Comparison of ENCODE assay signal across 25 cellular contexts in the genomic region with DNA sequence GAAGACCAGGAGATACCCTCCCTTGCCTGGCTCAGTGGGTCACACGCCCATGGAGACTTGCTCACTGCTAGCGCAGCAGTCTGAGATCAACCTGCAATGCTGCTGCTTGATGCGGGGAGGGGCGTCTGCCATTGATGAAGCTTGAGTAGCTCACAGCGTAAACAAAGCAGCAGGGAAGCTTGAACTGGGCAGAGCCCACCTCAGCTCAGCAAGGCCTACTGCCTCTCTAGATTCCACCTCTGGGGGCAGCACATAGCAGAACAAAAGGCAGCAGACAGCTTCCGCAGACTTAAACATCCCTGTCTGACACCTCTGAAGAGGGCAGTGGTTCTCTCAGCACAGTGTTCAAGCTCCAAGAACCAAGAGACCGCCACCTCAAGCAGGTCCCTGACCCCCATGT.
DNase-seq lines count a peak whose midpoint lies in the region; ATAC-seq and TF ChIP-seq lines count a peak whose summit lies in the region.
"Had no signal": no experiment of that assay in that cellular context is flagged by ENCODE, and none has a peak within 500 bp of the region (broad histone marks: within the 10 kb centered on the region; RNA-seq: fewer than 3 reads in every experiment).

No MANE protein-coding gene starts in this region.

- no peak overlapping the region for H3K23ac ChIP-seq in mesendoderm (ENCODE audit: low read length)

- H2BK15ac ChIP-seq in mesendoderm (replicated peaks; ENCODE audit: low read depth), result no peak overlapping the region

- peak; percentile 23 for TF ChIP-seq CTCF in brain microvascular endothelial cell (IDR thresholded peaks at IDR 0.05; ENCODE audit: low read depth, low read length, missing control alignments)

- H3K36me3 ChIP-seq in brain microvascular endothelial cell (replicated peaks), result no peaks in the 10 kb centered on the region
- no peaks in the 10 kb centered on the region for H3K36me3 ChIP-seq in mesendoderm (ENCODE audit: control insufficient read depth, insufficient read depth, low read length)
- H3K36me3 ChIP-seq: Peyer's patch had no signal

- no peaks in the 10 kb centered on the region for H3K27me3 ChIP-seq in brain microvascular endothelial cell (replicated peaks)
- H3K27me3 ChIP-seq in mesendoderm (ENCODE audit: insufficient read depth, low read length, poor library complexity), result no peaks in the 10 kb centered on the region
- H3K27me3 ChIP-seq: BLaER1 treated with 17β-estradiol and CSF1 and Interleukin-3, amounts not matched to agents 10 nM and 100 nM; Peyer's patch had no signal

- no peak overlapping the region for H2AK5ac ChIP-seq in mesendoderm (ENCODE audit: low read length)

- in situ Hi-C loops in brain microvascular endothelial cell (cut with HindIII; ENCODE audit: low pct_ligation_motif_present, low sequenced_read_pairs), result no loop called here

- H3K79me1 ChIP-seq in mesendoderm (ENCODE audit: low read length), result no peaks in the 10 kb centered on the region

- H3K4me2 ChIP-seq in mesendoderm (ENCODE audit: low read length), result no peak overlapping the region
- H3K4me2 ChIP-seq: BLaER1 treated with 17β-estradiol and CSF1 and Interleukin-3, amounts not matched to agents 10 nM and 100 nM; KMS-11 had no signal

- H3K27ac ChIP-seq in brain microvascular endothelial cell, result no peak overlapping the region
- H3K27ac ChIP-seq in mesendoderm (ENCODE audit: low read depth, low read length), result no peak overlapping the region
- H3K27ac ChIP-seq: 22Rv1; BLaER1 treated with 17β-estradiol and CSF1 and Interleukin-3, amounts not matched to agents 10 nM and 100 nM; KMS-11; Peyer's patch had no signal

- no peak overlapping the region for H3K4ac ChIP-seq in mesendoderm (ENCODE audit: low read depth, low read length)

- DNase-seq in NCI-H1417 (lab: John Stamatoyannopoulos, UW) (peak in 2 of 3 experiments; percentile 14 to 28), NCI-H1417 treated with DMSO at 0.1 percent for 48 hours (lab: John Stamatoyannopoulos, UW) (no peak), brain microvascular endothelial cell (no peak), mesendoderm (peak; percentile 63), NCI-H187 (lab: John Stamatoyannopoulos, UW) (no peak)
- no peak for DNase-seq in activated CD4-positive, alpha-beta T cell treated with anti-CD3 and anti-CD28 coated beads for 1 hour
- DNase-seq: ACHN; Caco-2; CD4-positive, alpha-beta memory T cell; DMS 273 treated with DMSO at 0.1 percent for 48 hours; DMS79 treated with DMSO at 0.1 percent for 48 hours; HCEC 1CT; IMR-90; NCI-H1436; NCI-H2081; NCI-H2171 treated with DMSO at 0.1 percent for 48 hours; NCI-H524 treated with DMSO at 0.1 percent for 48 hours; NCI-H82; Peyer's patch had no signal

- H2BK5ac ChIP-seq in mesendoderm (ENCODE audit: low read length), result no peak overlapping the region

- H3K4me1 ChIP-seq in mesendoderm (ENCODE audit: control insufficient read depth, low read depth, low read length), result no peaks in the 10 kb centered on the region
- H3K4me1 ChIP-seq: BLaER1 treated with 17β-estradiol and CSF1 and Interleukin-3, amounts not matched to agents 10 nM and 100 nM; Caco-2; Peyer's patch had no signal

- H4K8ac ChIP-seq in mesendoderm (ENCODE audit: low read depth, low read length), result no peak overlapping the region

- H3K4me3 ChIP-seq in brain microvascular endothelial cell (ENCODE audit: low read depth, low read length) (no peak overlapping the region), mesendoderm (ENCODE audit: low read length) (no peak overlapping the region)
- H3K4me3 ChIP-seq: BLaER1 treated with 17β-estradiol and CSF1 and Interleukin-3, amounts not matched to agents 10 nM and 100 nM; GM12878; Peyer's patch had no signal

- no peak overlapping the region for H4K5ac ChIP-seq in mesendoderm (ENCODE audit: low read length)

- no peak overlapping the region for H3K18ac ChIP-seq in mesendoderm (ENCODE audit: low read length)

- H3K79me2 ChIP-seq in mesendoderm (ENCODE audit: control insufficient read depth, insufficient read depth, low read length), result no peaks in the 10 kb centered on the region

- no CpG with 5 or more reads among the region's 7 CpGs for WGBS in mesendoderm (ENCODE audit: extremely low coverage, insufficient coverage, low lambda C conversion rate)

- H3K56ac ChIP-seq in mesendoderm (ENCODE audit: low read length), result no peak overlapping the region

- no peak overlapping the region for H2BK120ac ChIP-seq in mesendoderm (ENCODE audit: low read depth, low read length)

- ATAC-seq in GM19463 (IDR thresholded peaks at IDR 0.05; ENCODE audit: unreplicated experiment) (no peak), GM19395 (IDR thresholded peaks at IDR 0.05; ENCODE audit: unreplicated experiment) (no peak)
- ATAC-seq: GM12878 had no signal

- no peak overlapping the region for H3K9ac ChIP-seq in mesendoderm (ENCODE audit: low read length)
- H3K9ac ChIP-seq: BLaER1 treated with 17β-estradiol and CSF1 and Interleukin-3, amounts not matched to agents 10 nM and 100 nM; KMS-11 had no signal

Comparison
In these comparisons a context has a peak if more than half of its experiments do, and no peak if none do; other contexts are left out.
1. DNase-seq: peak in NCI-H1417 (2 of 3) and mesendoderm (single experiment); none in NCI-H1417 treated with DMSO at 0.1 percent for 48 hours (single experiment), brain microvascular endothelial cell (single experiment), NCI-H187 (0 of 2) and activated CD4-positive, alpha-beta T cell treated with anti-CD3 and anti-CD28 coated beads for 1 hour (single experiment).